ENCODE assay signal across 1 cellular context in genomic region chr19:18421371-18421959, GRCh38.
TF ChIP-seq lines count a peak whose summit lies in the region.

No MANE protein-coding gene starts in this region.

TF ChIP-seq in GM12878, 131 proteins besides CTCF, POLR2A, EP300 and RAD21:
- TF ChIP-seq, protein P1, sequence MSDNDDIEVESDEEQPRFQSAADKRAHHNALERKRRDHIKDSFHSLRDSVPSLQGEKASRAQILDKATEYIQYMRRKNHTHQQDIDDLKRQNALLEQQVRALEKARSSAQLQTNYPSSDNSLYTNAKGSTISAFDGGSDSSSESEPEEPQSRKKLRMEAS (IDR thresholded peaks at IDR 0.05; ENCODE audit: low read depth, low read length), result no peak
- TF ChIP-seq NR2C1 (IDR thresholded peaks at IDR 0.05) (no peak), RELA (IDR thresholded peaks at IDR 0.05; ENCODE audit: borderline replicate concordance, partially characterized antibody) (no peak)
TF ChIP-seq in GM12878: peak in this region for 0.
